25 cellular contexts compared by ENCODE assay signal in the genomic region with DNA sequence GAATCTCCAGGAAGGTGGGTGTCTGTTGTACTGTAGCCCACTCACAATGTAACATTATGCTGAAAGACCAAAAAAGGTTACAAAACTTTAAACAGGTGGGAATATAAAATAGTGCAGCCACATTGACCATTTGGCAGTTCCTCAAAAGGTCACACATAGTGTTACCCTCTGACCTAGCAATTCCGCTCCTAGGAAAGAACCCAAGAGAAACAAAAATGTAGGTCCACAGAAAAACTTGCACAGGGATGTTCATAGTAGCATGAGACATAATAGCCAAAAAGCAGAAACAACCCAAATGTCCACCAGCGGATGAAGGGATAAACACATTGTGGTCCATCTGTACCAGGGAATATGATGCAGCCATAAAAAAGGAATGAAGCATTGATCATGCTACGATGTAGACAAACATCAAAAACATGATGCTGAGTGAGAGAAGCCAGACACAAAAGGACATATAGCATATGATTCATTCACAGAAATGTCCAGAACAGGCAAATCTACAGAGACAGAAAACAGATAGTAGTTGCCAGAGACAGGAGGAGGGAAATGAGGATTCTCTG. TPM values are rescaled to one million over a fixed set of nuclear protein-coding genes. Genes with fewer than 3 reads are reported as not detected.
A peak's percentile ranks its signal among the peaks of the same experiment; 100 is the strongest.
DNase-seq lines count a peak whose midpoint lies in the region; ATAC-seq, FAIRE-seq and TF ChIP-seq lines count a peak whose summit lies in the region.
"Had no signal": no experiment of that assay in that cellular context is flagged by ENCODE, and none has a peak within 500 bp of the region (broad histone marks: within the 10 kb centered on the region; RNA-seq: fewer than 3 reads in every experiment).

No MANE protein-coding gene starts in this region.

- FAIRE-seq in K562 (lab: Jason Lieb, UNC), result no peak
- FAIRE-seq: A549, GM12891, GM19239 had no signal

- no peak for TF ChIP-seq EP300 in K562 (IDR thresholded peaks at IDR 0.05; ENCODE audit: low read length)

- H3K36me3 ChIP-seq in CD4-positive, alpha-beta memory T cell (ENCODE audit: insufficient read depth, low read length), result no peaks in the 10 kb centered on the region
- no peaks in the 10 kb centered on the region for H3K36me3 ChIP-seq in K562 (ENCODE audit: control insufficient read depth, insufficient read depth, low read length)
- no peaks in the 10 kb centered on the region for H3K36me3 ChIP-seq in uterus

- H3K4me2 ChIP-seq in K562 (ENCODE audit: insufficient read depth, low read length), result no peak overlapping the region
- H3K4me2 ChIP-seq: A549; BLaER1 treated with 17β-estradiol and CSF1 and Interleukin-3, amounts not matched to agents 10 nM and 100 nM had no signal

- no peak for TF ChIP-seq CTCF in K562 (IDR thresholded peaks at IDR 0.05 in 2 of 3, conservative IDR thresholded peaks at IDR 0.05 in 1 of 3; ENCODE audit: insufficient read depth in 2 of 3, low read depth in 1 of 3, low read length in 3 of 3)
- no peak for TF ChIP-seq CTCF in uterus (IDR thresholded peaks at IDR 0.05)

- intact Hi-C loops in CD4-positive, alpha-beta memory T cell (cut with micrococcal nuclease), result no loop called here
- intact Hi-C loops in K562 (cut with micrococcal nuclease), result no loop called here
- intact Hi-C loops in uterus (cut with DNase I; ENCODE audit: low total_unique reads), result no loop called here

- H3K9me1 ChIP-seq in K562 (ENCODE audit: control insufficient read depth, insufficient read depth, low read length), result no peaks in the 10 kb centered on the region

- peaks cover 34% of the 10 kb centered on the region for H3K4me1 Mint-ChIP-seq in activated naive CD4-positive, alpha-beta T cell treated with anti-CD3 and anti-CD28 coated beads, Interleukin-2, amount 10 ng/mL, durations not matched to agents 7 days and 5 days
- H3K4me1 Mint-ChIP-seq in CD4-positive, alpha-beta memory T cell, result peaks cover 17 to 33% (median 22%) of the 10 kb centered on the region in 4 donors

- no peak overlapping the region for H3K4me3 ChIP-seq in CD4-positive, alpha-beta memory T cell (ENCODE audit: low read length in 2 of 2)
- H3K4me3 ChIP-seq in K562 (no peak overlapping the region), uterus (no peak overlapping the region)
- H3K4me3 ChIP-seq: A549; BLaER1 treated with 17β-estradiol and CSF1 and Interleukin-3, amounts not matched to agents 10 nM and 100 nM had no signal

- H3K9me3 ChIP-seq in CD4-positive, alpha-beta memory T cell (ENCODE audit: control insufficient read depth in 1 of 2, low read length in 2 of 2), result peaks cover 0 to 3% of the 10 kb centered on the region in 2 donors
- no peaks in the 10 kb centered on the region; the same call in 1 of the 2 replicates for H3K9me3 ChIP-seq in K562 (replicated peaks; ENCODE audit: control insufficient read depth, insufficient read depth, low read depth, low read length)
- H3K9me3 ChIP-seq in uterus, result peaks cover 0 to 9% of the 10 kb centered on the region in 2 donors

- no peak overlapping the region for H3K4me3 Mint-ChIP-seq in activated naive CD4-positive, alpha-beta T cell treated with anti-CD3 and anti-CD28 coated beads, Interleukin-2, amount 10 ng/mL, durations not matched to agents 7 days and 5 days
- no peak overlapping the region for H3K4me3 Mint-ChIP-seq in CD4-positive, alpha-beta memory T cell
- H3K4me3 Mint-ChIP-seq: B cell; CD4-positive, alpha-beta T cell had no signal

- CTCF ChIA-PET in activated naive CD4-positive, alpha-beta T cell treated with anti-CD3 and anti-CD28 coated beads, Interleukin-2, amount 10 ng/mL, durations not matched to agents 7 days and 5 days (lab: Charles Lee), result no interaction called here
- CTCF ChIA-PET in CD4-positive, alpha-beta memory T cell (lab: Charles Lee; ENCODE audit: partially characterized antibody), result interaction anchor here (1.1 kb wide), 1 partner anchor 10 kb away, joined by 3 read pairs; no protein-coding TSS in a partner anchor
- CTCF ChIA-PET in K562 (lab: Yijun Ruan, JAX; ENCODE audit: low intra/inter-chr PET ratio), result no interaction called here

- no peak overlapping the region for H3K27ac ChIP-seq in CD4-positive, alpha-beta memory T cell (ENCODE audit: low read depth, low read length)
- H3K27ac ChIP-seq in K562 (ENCODE audit: extremely low read depth, low read depth, low read length) (no peak overlapping the region), uterus (no peak overlapping the region)
- H3K27ac ChIP-seq: 22Rv1; A549; BLaER1 treated with 17β-estradiol and CSF1 and Interleukin-3, amounts not matched to agents 10 nM and 100 nM; C4-2B had no signal

- POLR2A ChIA-PET in CD4-positive, alpha-beta memory T cell (lab: Charles Lee; ENCODE audit: partially characterized antibody), result no interaction called here
- POLR2A ChIA-PET in K562 (lab: Yijun Ruan, JAX), result no interaction called here

- in situ Hi-C loops in K562 (cut with MboI), result no loop called here

- no peaks in the 10 kb centered on the region for H3K27me3 ChIP-seq in CD4-positive, alpha-beta memory T cell (ENCODE audit: insufficient read depth, low read length)
- peaks cover 5 to 16% of the 10 kb centered on the region in 2 experiments; a peak in 3 of 5 replicates for H3K27me3 ChIP-seq in K562 (ENCODE audit: control insufficient read depth in 2 of 2, insufficient read depth in 2 of 2, low read length in 2 of 2)
- H3K27me3 ChIP-seq in uterus, result no peaks in the 10 kb centered on the region
- H3K27me3 ChIP-seq: BLaER1 treated with 17β-estradiol and CSF1 and Interleukin-3, amounts not matched to agents 10 nM and 100 nM had no signal

- DNase-seq in activated naive CD4-positive, alpha-beta T cell treated with anti-CD3 and anti-CD28 coated beads, Interleukin-2, amount 10 ng/mL, durations not matched to agents 7 days and 5 days, result no peak
- no peak for DNase-seq in activated naive CD4-positive, alpha-beta T cell treated with anti-CD3 and anti-CD28 coated beads, Interleukin-2, amount 50 U/mL, for 16 hours
- no peak for DNase-seq in CD4-positive, alpha-beta memory T cell
- DNase-seq in K562 (ENCODE audit: extremely low read depth in 1 of 4, low spot score in 3 of 4) (no peak), uterus (no peak)
- DNase-seq: AML-193; CD4-positive, alpha-beta T cell; COR-L47; DMS 273 treated with DMSO at 0.1 percent for 48 hours; DMS153; DMS53; DMS79; DND-41; EL; GF-D8 had no signal

- 27% methylated on average over 3 of the region's 3 CpGs for WGBS in K562 (ENCODE audit: insufficient coverage, low coverage, missing lambda C conversion rate)

- H3K27me3 Mint-ChIP-seq in activated naive CD4-positive, alpha-beta T cell treated with anti-CD3 and anti-CD28 coated beads, Interleukin-2, amount 10 ng/mL, durations not matched to agents 7 days and 5 days, result peaks cover 12% of the 10 kb centered on the region
- H3K27me3 Mint-ChIP-seq in CD4-positive, alpha-beta memory T cell, result no peaks in the 10 kb centered on the region
- H3K27me3 Mint-ChIP-seq: B cell had no signal

- no peak for ATAC-seq in K562
- no peak for ATAC-seq in GM19397 (IDR thresholded peaks at IDR 0.05; ENCODE audit: unreplicated experiment)
- ATAC-seq: A549 had no signal

- H3K79me2 ChIP-seq in K562 (ENCODE audit: control insufficient read depth, insufficient read depth, low read length), result no peaks in the 10 kb centered on the region

- peaks cover 6% of the 10 kb centered on the region for H3K36me3 Mint-ChIP-seq in activated naive CD4-positive, alpha-beta T cell treated with anti-CD3 and anti-CD28 coated beads, Interleukin-2, amount 10 ng/mL, durations not matched to agents 7 days and 5 days
- H3K36me3 Mint-ChIP-seq in CD4-positive, alpha-beta memory T cell, result peaks cover 0 to 4% of the 10 kb centered on the region in 2 donors

- H3K9me3 Mint-ChIP-seq in activated naive CD4-positive, alpha-beta T cell treated with anti-CD3 and anti-CD28 coated beads, Interleukin-2, amount 10 ng/mL, durations not matched to agents 7 days and 5 days, result peaks cover 18% of the 10 kb centered on the region
- H3K9me3 Mint-ChIP-seq in CD4-positive, alpha-beta memory T cell, result peaks cover 0 to 10% (median 4%) of the 10 kb centered on the region in 8 donors

- H4K20me1 ChIP-seq in K562 (replicated peaks; ENCODE audit: control insufficient read depth, insufficient read depth, low read length), result no peaks in the 10 kb centered on the region
- H4K20me1 ChIP-seq: BLaER1 treated with 17β-estradiol and CSF1 and Interleukin-3, amounts not matched to agents 10 nM and 100 nM had no signal

- no peak for TF ChIP-seq POLR2A in K562 (conservative IDR thresholded peaks at IDR 0.05)
- no peak for TF ChIP-seq POLR2A in uterus (IDR thresholded peaks at IDR 0.05)

- TF ChIP-seq RAD21 in K562 (CRISPR knock-in tag; conservative IDR thresholded peaks at IDR 0.05 in 1 of 2, IDR thresholded peaks at IDR 0.05 in 1 of 2), result no peak

- no peak overlapping the region for H3K9ac ChIP-seq in K562 (ENCODE audit: insufficient read depth in 1 of 2, low read depth in 2 of 2, low read length in 2 of 2)
- H3K9ac ChIP-seq: BLaER1 treated with 17β-estradiol and CSF1 and Interleukin-3, amounts not matched to agents 10 nM and 100 nM had no signal

- peak overlapping the region; percentile 70 for H3K27ac Mint-ChIP-seq in activated naive CD4-positive, alpha-beta T cell treated with anti-CD3 and anti-CD28 coated beads, Interleukin-2, amount 10 ng/mL, durations not matched to agents 7 days and 5 days
- peak overlapping the region in 4 of 7 donors; percentile 26 to 81 (median 75) for H3K27ac Mint-ChIP-seq in CD4-positive, alpha-beta memory T cell
- H3K27ac Mint-ChIP-seq: B cell; CD4-positive, alpha-beta T cell had no signal

- no TSS peak for BruUV-seq in K562 (replicated peaks; lab: Mats Ljungman, UMichigan)

- peaks cover 28% of the 10 kb centered on the region for H3K4me1 ChIP-seq in CD4-positive, alpha-beta memory T cell (ENCODE audit: insufficient read depth, low read length)
- H3K4me1 ChIP-seq in K562 (replicated peaks in 1 of 2; ENCODE audit: control insufficient read depth in 2 of 2, insufficient read depth in 2 of 2, low read length in 2 of 2) (peaks cover 0 to 8% of the 10 kb centered on the region in 2 experiments; a peak in 3 of 5 replicates), uterus (no peaks in the 10 kb centered on the region)
- H3K4me1 ChIP-seq: A549 had no signal

- H2AFZ ChIP-seq in K562 (ENCODE audit: low read depth, low read length), result no peak overlapping the region

RNA-seq across cellular contexts. Expression of a gene that starts 27.9 kb away (rescaled TPM):
- 1 to 10 TPM; 2.0 to 3.0 TPM for total RNA-seq in CD4-positive, alpha-beta memory T cell
- polyA plus RNA-seq in CD4-positive, alpha-beta memory T cell, result under 1 TPM; 0.88 to 0.96 TPM
- 7.2 and 17.1 TPM in 2 replicates for total RNA-seq in K562 (2011; cell fraction: chromatin; rRNA removed; ENCODE audit: low replicate concordance)
- 12.9 and 14.3 TPM in 2 replicates for total RNA-seq in K562 (2011; cell fraction: nucleolus; rRNA removed)
- total RNA-seq in K562 (2011; cell fraction: nucleoplasm; rRNA removed), result 12.8 and 15.2 TPM in 2 replicates
- 1.3 and 2.1 TPM in 2 replicates for total RNA-seq in K562 (2014; rRNA removed)
- total RNA-seq in K562 (2014; rRNA removed; fragmentation: Illumina TruSeq; extraction: Trizol), result 0.29 and 0.69 TPM in 2 replicates
- 0.62 and 0.64 TPM in 2 replicates for total RNA-seq in K562 (2015; rRNA removed; fragmentation: Illumina TruSeq; extraction: Trizol)
- total RNA-seq in K562 (2021), result 1.5 and 2.0 TPM in 2 replicates
- polyA plus RNA-seq in K562 (2011; rRNA removed), result 1.7 and 3.0 TPM in 2 replicates
- 3.3 and 4.3 TPM in 2 replicates for polyA plus RNA-seq in K562 (2011; cell fraction: cytosol; rRNA removed)
- 7.2 and 7.8 TPM in 2 replicates for polyA plus RNA-seq in K562 (2011; cell fraction: nucleus; rRNA removed)
- 2.8 and 4.4 TPM in 2 replicates for polyA plus RNA-seq in K562 (2012)
- 1.1 and 1.9 TPM in 2 replicates for polyA plus RNA-seq in K562 (2014; fragmentation: Illumina TruSeq; extraction: Trizol)
- polyA plus RNA-seq in K562 (2014; fragmentation: Nextera tagmentation; extraction: Ambion mirVana), result under 1 TPM; 0.20 TPM
- polyA plus RNA-seq in K562 (2014; rRNA removed), result 1.8 and 2.1 TPM in 2 replicates
- polyA minus RNA-seq in K562 (2011; rRNA and poly(A)+ RNA removed), result 1.4 and 2.1 TPM in 2 replicates
- 1.1 and 4.8 TPM in 2 replicates for polyA minus RNA-seq in K562 (2011; cell fraction: cytosol; rRNA and poly(A)+ RNA removed)
- polyA minus RNA-seq in K562 (2011; cell fraction: nucleus; rRNA and poly(A)+ RNA removed), result 2.7 and 5.3 TPM in 2 replicates
- 10 to 100 TPM in 3 of 4 donors, 1 to 10 TPM in 1; 2.8 to 18.3 (median 15.7) TPM for total RNA-seq in uterus
- total RNA-seq: A172, Daoy had no signal
